17 cellular contexts compared by ENCODE assay signal in the genomic region with DNA sequence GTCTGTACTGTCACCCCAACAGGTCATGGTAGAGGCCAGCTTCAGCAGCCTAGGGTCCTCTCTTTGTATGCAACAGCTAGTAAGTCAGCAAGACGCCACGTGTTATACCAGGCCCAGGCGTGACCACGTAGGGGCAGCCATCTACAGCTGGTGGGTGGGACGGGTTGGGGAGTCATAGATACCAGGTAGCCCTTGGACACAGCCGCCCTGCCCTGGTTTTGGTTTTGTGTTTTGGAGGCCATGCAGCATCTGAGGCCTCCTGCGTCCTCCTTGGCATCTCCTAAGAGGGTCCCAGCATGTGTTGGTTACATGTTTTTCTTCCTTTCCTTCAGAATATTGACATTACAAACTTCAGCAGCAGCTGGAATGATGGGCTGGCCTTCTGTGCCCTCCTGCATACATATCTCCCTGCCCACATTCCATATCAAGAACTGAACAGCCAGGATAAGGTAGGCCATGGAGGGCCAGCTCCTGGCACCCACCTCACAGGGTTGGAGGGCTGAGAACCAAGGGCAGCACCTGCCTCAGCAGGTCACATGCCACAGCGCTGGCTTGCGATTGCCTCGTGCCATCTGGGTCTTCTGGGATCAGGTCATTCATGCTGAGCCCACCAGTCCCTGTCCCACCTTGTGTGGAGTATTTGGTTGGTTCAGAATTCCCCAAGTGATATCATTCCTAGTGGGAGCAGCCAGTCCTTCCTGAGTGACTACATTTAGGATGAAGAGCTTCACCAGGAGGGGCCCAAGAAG. TPM values are rescaled to one million over a fixed set of nuclear protein-coding genes. Genes with fewer than 3 reads are reported as not detected.
DNase-seq lines count a peak whose midpoint lies in the region; ATAC-seq and TF ChIP-seq lines count a peak whose summit lies in the region.
"Had no signal": no experiment of that assay in that cellular context is flagged by ENCODE, and none has a peak within 500 bp of the region (broad histone marks: within the 10 kb centered on the region; RNA-seq: fewer than 3 reads in every experiment).

No MANE protein-coding gene starts in this region.

- no peaks in the 10 kb centered on the region for H3K9me3 ChIP-seq in Peyer's patch
- H3K9me3 ChIP-seq: Caco-2, HAP-1 had no signal

- no peaks in the 10 kb centered on the region for H3K27me3 ChIP-seq in Peyer's patch

- H3K4me3 ChIP-seq in Peyer's patch, result no peak overlapping the region
- H3K4me3 ChIP-seq: HAP-1 had no signal

- H3K27me3 Mint-ChIP-seq in activated T-cell treated with anti-CD3 and anti-CD28 coated beads, Interleukin-2, amount 50 U/mL, for 72 hours (ENCODE audit: low read depth), result no peaks in the 10 kb centered on the region
- no peaks in the 10 kb centered on the region for H3K27me3 Mint-ChIP-seq in stimulated activated naive B cell treated with anti-CD40 and anti-IgM and Interleukin-4, amounts not matched to agents 10 μg/mL and 1 μg/mL and 100 μg/mL, for 72 hours

- H3K9me3 Mint-ChIP-seq in activated T-cell treated with anti-CD3 and anti-CD28 coated beads, Interleukin-2, amount 50 U/mL, for 72 hours, result no peaks in the 10 kb centered on the region
- no peaks in the 10 kb centered on the region for H3K9me3 Mint-ChIP-seq in stimulated activated naive B cell treated with anti-CD40 and anti-IgM and Interleukin-4, amounts not matched to agents 10 μg/mL and 1 μg/mL and 100 μg/mL, for 72 hours
- H3K9me3 Mint-ChIP-seq: CD14-positive monocyte had no signal

- H3K4me3 Mint-ChIP-seq in activated T-cell treated with anti-CD3 and anti-CD28 coated beads, Interleukin-2, amount 50 U/mL, for 72 hours, result no peak overlapping the region
- no peak overlapping the region for H3K4me3 Mint-ChIP-seq in stimulated activated naive B cell treated with anti-CD40 and anti-IgM and Interleukin-4, amounts not matched to agents 10 μg/mL and 1 μg/mL and 100 μg/mL, for 72 hours
- H3K4me3 Mint-ChIP-seq: CD14-positive monocyte had no signal

- no peak for ATAC-seq in activated T-cell treated with anti-CD3 and anti-CD28 coated beads, Interleukin-2, amount 50 U/mL, for 72 hours (replicated peaks in 1 of 2)
- no peak for ATAC-seq in stimulated activated naive B cell treated with anti-CD40 and anti-IgM and Interleukin-4, amounts not matched to agents 10 μg/mL and 1 μg/mL and 100 μg/mL, for 72 hours (replicated peaks)
- no peak for ATAC-seq in HG02642 (IDR thresholded peaks at IDR 0.05; ENCODE audit: poor library complexity, unreplicated experiment)

- H3K27ac Mint-ChIP-seq in activated T-cell treated with anti-CD3 and anti-CD28 coated beads, Interleukin-2, amount 50 U/mL, for 72 hours, result peak overlapping the region; percentile 37
- H3K27ac Mint-ChIP-seq in stimulated activated naive B cell treated with anti-CD40 and anti-IgM and Interleukin-4, amounts not matched to agents 10 μg/mL and 1 μg/mL and 100 μg/mL, for 72 hours, result no peak overlapping the region

- H3K4me1 ChIP-seq in Peyer's patch, result no peaks in the 10 kb centered on the region
- H3K4me1 ChIP-seq: Caco-2, HAP-1 had no signal

- peaks cover 24% of the 10 kb centered on the region for H3K4me1 Mint-ChIP-seq in activated T-cell treated with anti-CD3 and anti-CD28 coated beads, Interleukin-2, amount 50 U/mL, for 72 hours (ENCODE audit: low read depth)
- H3K4me1 Mint-ChIP-seq in stimulated activated naive B cell treated with anti-CD40 and anti-IgM and Interleukin-4, amounts not matched to agents 10 μg/mL and 1 μg/mL and 100 μg/mL, for 72 hours, result peaks cover 4 to 8% of the 10 kb centered on the region in 2 donors

- DNase-seq in activated T-cell treated with anti-CD3 and anti-CD28 coated beads, Interleukin-2, amount 50 U/mL, for 72 hours, result no peak
- DNase-seq in activated T-cell treated with anti-CD3 and anti-CD28 coated beads for 4 hours, result no peak
- DNase-seq in D341Med (ENCODE audit: low spot score), result peak; percentile 17
- peak in 2 of 3 donors; percentile 32 to 43 for DNase-seq in Peyer's patch
- peak; percentile 40 for DNase-seq in islet precursor cell
- DNase-seq in stimulated activated naive B cell treated with anti-CD40 and anti-IgM and Interleukin-4, amounts not matched to agents 10 μg/mL and 1 μg/mL and 100 μg/mL, for 72 hours, result no peak
- no peak for DNase-seq in NCI-H146 (lab: John Stamatoyannopoulos, UW)
- DNase-seq: ACHN, AML-193, Caco-2, KBM-7, NCI-H1417 treated with DMSO at 0.1 percent for 48 hours, NCI-H2029 treated with DMSO at 0.1 percent for 48 hours, NCI-H748 treated with DMSO at 0.1 percent for 48 hours had no signal

- peaks cover 0 to 52% (median 0%) of the 10 kb centered on the region in 3 donors for H3K36me3 ChIP-seq in Peyer's patch

- peaks cover 1 to 5% of the 10 kb centered on the region in 2 donors for H3K36me3 Mint-ChIP-seq in activated T-cell treated with anti-CD3 and anti-CD28 coated beads, Interleukin-2, amount 50 U/mL, for 72 hours (ENCODE audit: insufficient read depth in 2 of 2)
- peaks cover 38 to 57% of the 10 kb centered on the region in 2 donors for H3K36me3 Mint-ChIP-seq in stimulated activated naive B cell treated with anti-CD40 and anti-IgM and Interleukin-4, amounts not matched to agents 10 μg/mL and 1 μg/mL and 100 μg/mL, for 72 hours

- H3K27ac ChIP-seq in Peyer's patch, result no peak overlapping the region

- TF ChIP-seq CTCF in Peyer's patch (IDR thresholded peaks at IDR 0.05), result no peak

- no peak for TF ChIP-seq POLR2A in Peyer's patch (IDR thresholded peaks at IDR 0.05)

RNA-seq across cellular contexts. Expression of gene ADORA2A, which starts 16.0 kb away (rescaled TPM):
- total RNA-seq in activated T-cell treated with anti-CD3 and anti-CD28 coated beads, Interleukin-2, amount 50 U/mL, for 72 hours, result 10 to 100 TPM; 34.6 to 41.2 TPM
- total RNA-seq in Peyer's patch, result 1 to 10 TPM; 1.3 to 4.3 (median 2.6) TPM

Comparison
In these comparisons a context has a peak if more than half of its experiments do, and no peak if none do; other contexts are left out.
1. DNase-seq: peak in D341Med (single experiment), Peyer's patch (2 of 3) and islet precursor cell (single experiment); none in activated T-cell treated with anti-CD3 and anti-CD28 coated beads, Interleukin-2, amount 50 U/mL, for 72 hours (0 of 2), activated T-cell treated with anti-CD3 and anti-CD28 coated beads for 4 hours (single experiment), stimulated activated naive B cell treated with anti-CD40 and anti-IgM and Interleukin-4, amounts not matched to agents 10 μg/mL and 1 μg/mL and 100 μg/mL, for 72 hours (single experiment) and NCI-H146 (single experiment).
2. RNA of gene ADORA2A, which starts 16.0 kb away (total RNA-seq): 34.6 to 41.2 TPM in activated T-cell treated with anti-CD3 and anti-CD28 coated beads, Interleukin-2, amount 50 U/mL, for 72 hours; 1.3 to 4.3 TPM in Peyer's patch; every median in the first group is over 4 times any median in the second.